ENCODE assay signal across 1 cellular context in genomic region chr1:167553136-167554027, GRCh38.
A peak's percentile ranks its signal among the peaks of the same experiment; 100 is the strongest.
TF ChIP-seq lines count a peak whose summit lies in the region.

Gene CREG1 (minus strand): TSS chr1:167553762.

TF ChIP-seq in K562, 482 proteins besides CTCF, POLR2A, EP300 and RAD21 (continued from another document and continues in another):
- TF ChIP-seq ZNF318 (IDR thresholded peaks at IDR 0.05; ENCODE audit: borderline replicate concordance in 1 of 2, low read depth in 1 of 2) (no peak), MLLT1 (IDR thresholded peaks at IDR 0.05) (peak in 1 of 2 experiments; percentile 52; a peak in 2 of 4 replicates), NELFE (IDR thresholded peaks at IDR 0.05; ENCODE audit: insufficient read depth, insufficient read length) (no peak), ZNF695 (CRISPR knock-in tag; IDR thresholded peaks at IDR 0.05) (no peak), BCOR (IDR thresholded peaks at IDR 0.05) (no peak), ARID1B (IDR thresholded peaks at IDR 0.05) (no peak), POLR3A (IDR thresholded peaks at IDR 0.05; ENCODE audit: borderline replicate concordance, extremely low read depth, insufficient read depth, insufficient read length) (no peak), KAT2B (IDR thresholded peaks at IDR 0.05; ENCODE audit: low read depth, low read length) (no peak), ZNF263 (CRISPR knock-in tag; IDR thresholded peaks at IDR 0.05; ENCODE audit: borderline replicate concordance) (no peak), SMAD3 (CRISPR knock-in tag; conservative IDR thresholded peaks at IDR 0.05) (no peak), ZNF699 (CRISPR knock-in tag; IDR thresholded peaks at IDR 0.05; ENCODE audit: insufficient replicate concordance) (no peak), UBTF (IDR thresholded peaks at IDR 0.05; ENCODE audit: borderline replicate concordance in 1 of 2, low read depth in 2 of 2, low read length in 2 of 2) (peak; percentile 41 to 63; a peak in 2 of 4 replicates), OTX1 (CRISPR knock-in tag; IDR thresholded peaks at IDR 0.05) (no peak), THRAP3 (IDR thresholded peaks at IDR 0.05; ENCODE audit: borderline replicate concordance) (no peak), TBP (optimal IDR thresholded peaks at IDR 0.05; ENCODE audit: low read depth, low read length) (peak; percentile 98), FOXP4 (CRISPR knock-in tag; IDR thresholded peaks at IDR 0.05; ENCODE audit: borderline replicate concordance) (no peak), MITF (IDR thresholded peaks at IDR 0.05) (0 out of 2 replicates have a peak, but pooled peaks have one; percentile 59), ATF1 (CRISPR knock-in tag; IDR thresholded peaks at IDR 0.05) (no peak), ATF1 (tag; IDR thresholded peaks at IDR 0.05) (peak; percentile 88), TAF15 (IDR thresholded peaks at IDR 0.05; ENCODE audit: low read depth, low read length) (no peak), ZNF3 (CRISPR knock-in tag; IDR thresholded peaks at IDR 0.05) (no peak), PBX2 (CRISPR knock-in tag; IDR thresholded peaks at IDR 0.05; ENCODE audit: low read depth) (no peak), PBX2 (tag; conservative IDR thresholded peaks at IDR 0.05; ENCODE audit: low read depth) (peak; percentile 47; the same call in 1 of the 2 replicates), PATZ1 (CRISPR knock-in tag; IDR thresholded peaks at IDR 0.05; ENCODE audit: borderline replicate concordance) (no peak), MTA2 (IDR thresholded peaks at IDR 0.05; ENCODE audit: low read depth) (no peak), CEBPG (CRISPR knock-in tag; IDR thresholded peaks at IDR 0.05) (peak; percentile 55), CEBPG (tag; conservative IDR thresholded peaks at IDR 0.05 in 1 of 2, IDR thresholded peaks at IDR 0.05 in 1 of 2) (peak in 1 of 2 experiments; percentile 63; a peak in 2 of 4 replicates)
- TF ChIP-seq, protein P1, sequence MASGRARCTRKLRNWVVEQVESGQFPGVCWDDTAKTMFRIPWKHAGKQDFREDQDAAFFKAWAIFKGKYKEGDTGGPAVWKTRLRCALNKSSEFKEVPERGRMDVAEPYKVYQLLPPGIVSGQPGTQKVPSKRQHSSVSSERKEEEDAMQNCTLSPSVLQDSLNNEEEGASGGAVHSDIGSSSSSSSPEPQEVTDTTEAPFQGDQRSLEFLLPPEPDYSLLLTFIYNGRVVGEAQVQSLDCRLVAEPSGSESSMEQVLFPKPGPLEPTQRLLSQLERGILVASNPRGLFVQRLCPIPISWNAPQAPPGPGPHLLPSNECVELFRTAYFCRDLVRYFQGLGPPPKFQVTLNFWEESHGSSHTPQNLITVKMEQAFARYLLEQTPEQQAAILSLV (tag; IDR thresholded peaks at IDR 0.05): no peak
- TF ChIP-seq, protein P2, sequence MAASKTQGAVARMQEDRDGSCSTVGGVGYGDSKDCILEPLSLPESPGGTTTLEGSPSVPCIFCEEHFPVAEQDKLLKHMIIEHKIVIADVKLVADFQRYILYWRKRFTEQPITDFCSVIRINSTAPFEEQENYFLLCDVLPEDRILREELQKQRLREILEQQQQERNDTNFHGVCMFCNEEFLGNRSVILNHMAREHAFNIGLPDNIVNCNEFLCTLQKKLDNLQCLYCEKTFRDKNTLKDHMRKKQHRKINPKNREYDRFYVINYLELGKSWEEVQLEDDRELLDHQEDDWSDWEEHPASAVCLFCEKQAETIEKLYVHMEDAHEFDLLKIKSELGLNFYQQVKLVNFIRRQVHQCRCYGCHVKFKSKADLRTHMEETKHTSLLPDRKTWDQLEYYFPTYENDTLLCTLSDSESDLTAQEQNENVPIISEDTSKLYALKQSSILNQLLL (CRISPR knock-in tag; IDR thresholded peaks at IDR 0.05; ENCODE audit: borderline replicate concordance): no peak
- TF ChIP-seq, protein P3, sequence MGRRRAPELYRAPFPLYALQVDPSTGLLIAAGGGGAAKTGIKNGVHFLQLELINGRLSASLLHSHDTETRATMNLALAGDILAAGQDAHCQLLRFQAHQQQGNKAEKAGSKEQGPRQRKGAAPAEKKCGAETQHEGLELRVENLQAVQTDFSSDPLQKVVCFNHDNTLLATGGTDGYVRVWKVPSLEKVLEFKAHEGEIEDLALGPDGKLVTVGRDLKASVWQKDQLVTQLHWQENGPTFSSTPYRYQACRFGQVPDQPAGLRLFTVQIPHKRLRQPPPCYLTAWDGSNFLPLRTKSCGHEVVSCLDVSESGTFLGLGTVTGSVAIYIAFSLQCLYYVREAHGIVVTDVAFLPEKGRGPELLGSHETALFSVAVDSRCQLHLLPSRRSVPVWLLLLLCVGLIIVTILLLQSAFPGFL (CRISPR knock-in tag; IDR thresholded peaks at IDR 0.05): no peak
